17 cellular contexts compared by ENCODE assay signal in the genomic region with DNA sequence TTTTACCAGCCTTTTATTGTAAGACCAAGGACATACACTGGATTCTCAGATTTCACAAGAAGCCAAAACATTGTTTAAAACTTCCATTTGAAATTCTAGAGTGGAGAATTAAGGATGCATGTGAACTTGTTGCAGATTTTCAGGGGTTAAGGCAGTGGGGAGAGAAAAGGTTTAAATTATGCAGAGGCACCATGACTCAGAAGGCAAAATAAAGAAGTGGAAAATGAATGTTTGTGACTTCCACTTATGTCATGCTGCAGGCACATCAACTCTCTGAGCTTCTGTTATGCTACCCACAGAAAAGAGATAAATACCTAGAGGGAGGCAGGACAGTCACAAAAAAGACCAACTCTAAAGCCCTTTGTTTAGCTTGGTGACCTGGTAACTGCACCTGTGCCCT.
DNase-seq lines count a peak whose midpoint lies in the region; FAIRE-seq and TF ChIP-seq lines count a peak whose summit lies in the region.
"Had no signal": no experiment of that assay in that cellular context is flagged by ENCODE, and none has a peak within 500 bp of the region (broad histone marks: within the 10 kb centered on the region; RNA-seq: fewer than 3 reads in every experiment).

No MANE protein-coding gene starts in this region.

- no peak overlapping the region for H3K9ac ChIP-seq in astrocyte (ENCODE audit: low read length)
- H3K9ac ChIP-seq in mesenchymal stem cell (ENCODE audit: low read length): peak overlapping the region; percentile 83

- no peaks in the 10 kb centered on the region for H3K27me3 Mint-ChIP-seq in astrocyte (ENCODE audit: low read depth, unreplicated experiment)

- TF ChIP-seq CTCF in astrocyte (IDR thresholded peaks at IDR 0.05; ENCODE audit: insufficient read depth, low read depth, low read length): no peak
- no peak for TF ChIP-seq CTCF in GM20000 (IDR thresholded peaks at IDR 0.05; ENCODE audit: extremely low read depth, missing control alignments)
- no peak for TF ChIP-seq CTCF in coronary artery (IDR thresholded peaks at IDR 0.05)

- peak overlapping the region in 1 of 2 experiments; percentile 54 for H3K4ac ChIP-seq in mesenchymal stem cell (ENCODE audit: low read depth in 1 of 2, low read length in 2 of 2)

- H3K4me2 ChIP-seq in astrocyte (ENCODE audit: low read length) (peak overlapping the region; percentile 79), mesenchymal stem cell (ENCODE audit: low read length, poor library complexity, severe bottlenecking) (no peak overlapping the region)

- H2BK5ac ChIP-seq in mesenchymal stem cell (ENCODE audit: low read depth, low read length, poor library complexity, severe bottlenecking): no peak overlapping the region

- H3K14ac ChIP-seq in mesenchymal stem cell (ENCODE audit: low read length in 2 of 2): no peak overlapping the region

- no peaks in the 10 kb centered on the region for H3K79me1 ChIP-seq in mesenchymal stem cell (replicated peaks; ENCODE audit: low read length, poor library complexity, severe bottlenecking)

- peak overlapping the region in 1 of 2 experiments; percentile 21 for H2BK12ac ChIP-seq in mesenchymal stem cell (ENCODE audit: low read length in 2 of 2)

- H4K8ac ChIP-seq in mesenchymal stem cell (ENCODE audit: low read length): no peak overlapping the region

- H3K23ac ChIP-seq in mesenchymal stem cell (ENCODE audit: low read length in 2 of 2): no peak overlapping the region

- peak overlapping the region; percentile 15 for H2AK5ac ChIP-seq in mesenchymal stem cell (ENCODE audit: low read length, severe bottlenecking)

- no peak overlapping the region for H3K4me3 Mint-ChIP-seq in astrocyte (ENCODE audit: unreplicated experiment)
- H3K4me3 Mint-ChIP-seq: activated CD4-positive, alpha-beta T cell treated with anti-CD3 and anti-CD28 coated beads, Interleukin-2, amount 10 ng/mL, durations not matched to agents 24 days and 14 days; activated T-cell treated with anti-CD3 and anti-CD28 coated beads, Interleukin-2, amount 50 U/mL, for 24 hours; T-helper 1 cell treated with Interleukin-12 subunit alpha and Interleukin-12 subunit beta and Interleukin-4 antibody, amounts not matched to agents 30 μg/mL and 1 μg/mL, for 36 hours had no signal

- H3K18ac ChIP-seq in mesenchymal stem cell (ENCODE audit: low read depth in 1 of 2, low read length in 2 of 2): peak overlapping the region in 1 of 2 experiments; percentile 71

- no peak overlapping the region for H2BK15ac ChIP-seq in mesenchymal stem cell (ENCODE audit: low read depth, poor library complexity, severe bottlenecking)

- peak overlapping the region; percentile 31 for H4K91ac ChIP-seq in mesenchymal stem cell (ENCODE audit: low read length)

- H3K4me1 ChIP-seq in ACC112 (ENCODE audit: control insufficient read depth, insufficient read depth, low read length, unreplicated experiment) (peaks cover 11% of the 10 kb centered on the region), astrocyte (ENCODE audit: insufficient read depth, low read length) (peaks cover 10% of the 10 kb centered on the region), mesenchymal stem cell (ENCODE audit: control insufficient read depth, insufficient read depth, low read depth, low read length) (no peaks in the 10 kb centered on the region)

- H3K4me3 ChIP-seq in ACC112 (ENCODE audit: low read depth, low read length) (no peak overlapping the region), astrocyte (ENCODE audit: insufficient read depth, low read depth, low read length) (no peak overlapping the region), mesenchymal stem cell (ENCODE audit: insufficient read depth in 1 of 2, low read depth in 1 of 2, low read length in 2 of 2) (no peak overlapping the region), coronary artery (no peak overlapping the region)
- H3K4me3 ChIP-seq: lower lobe of right lung, stomach had no signal

- H3K36me3 Mint-ChIP-seq in astrocyte (ENCODE audit: low read depth, unreplicated experiment): no peaks in the 10 kb centered on the region

- H3K36me3 ChIP-seq in ACC112 (ENCODE audit: insufficient read depth, low read length): no peaks in the 10 kb centered on the region
- H3K36me3 ChIP-seq in astrocyte (ENCODE audit: insufficient read depth, low read length): no peaks in the 10 kb centered on the region
- H3K36me3 ChIP-seq in mesenchymal stem cell (ENCODE audit: control insufficient read depth in 1 of 2, insufficient read depth in 2 of 2, low read depth in 1 of 2, low read length in 2 of 2): no peaks in the 10 kb centered on the region
- H3K36me3 ChIP-seq: lower lobe of right lung, neutrophil, stomach had no signal

- H2BK120ac ChIP-seq in mesenchymal stem cell (ENCODE audit: low read depth, low read length): no peak overlapping the region

- H3K27me3 ChIP-seq in ACC112 (ENCODE audit: insufficient read depth, low read length) (no peaks in the 10 kb centered on the region), astrocyte (ENCODE audit: insufficient read depth, low read length) (no peaks in the 10 kb centered on the region), mesenchymal stem cell (ENCODE audit: control insufficient read depth in 1 of 2, insufficient read depth in 1 of 2, low read length in 2 of 2) (no peaks in the 10 kb centered on the region)
- H3K27me3 ChIP-seq: stomach had no signal

- peaks cover 19% of the 10 kb centered on the region for H3K4me1 Mint-ChIP-seq in astrocyte (ENCODE audit: low read depth, unreplicated experiment)

- H3K9me3 ChIP-seq in astrocyte (ENCODE audit: insufficient read depth, low read depth, low read length) (no peaks in the 10 kb centered on the region), mesenchymal stem cell (ENCODE audit: control insufficient read depth, low read length) (no peaks in the 10 kb centered on the region)
- H3K9me3 ChIP-seq: lower lobe of right lung, neutrophil, stomach had no signal

- H3K27ac ChIP-seq in ACC112 (ENCODE audit: low read depth, low read length) (no peak overlapping the region), astrocyte (ENCODE audit: low read depth, low read length) (no peak overlapping the region), mesenchymal stem cell (ENCODE audit: low read length, poor library complexity, severe bottlenecking) (no peak overlapping the region), coronary artery (no peak overlapping the region)
- H3K27ac ChIP-seq: lower lobe of right lung, neutrophil, stomach had no signal

- no peak overlapping the region for H3K27ac Mint-ChIP-seq in astrocyte (ENCODE audit: unreplicated experiment)
- H3K27ac Mint-ChIP-seq: activated CD4-positive, alpha-beta T cell treated with anti-CD3 and anti-CD28 coated beads, Interleukin-2, amount 10 ng/mL, durations not matched to agents 24 days and 14 days; activated T-cell treated with anti-CD3 and anti-CD28 coated beads, Interleukin-2, amount 50 U/mL, for 24 hours; T-helper 1 cell treated with Interleukin-12 subunit alpha and Interleukin-12 subunit beta and Interleukin-4 antibody, amounts not matched to agents 30 μg/mL and 1 μg/mL, for 36 hours had no signal

- peak overlapping the region; percentile 97 for H2AFZ ChIP-seq in ACC112 (ENCODE audit: low read length, unreplicated experiment)
- H2AFZ ChIP-seq in astrocyte (ENCODE audit: low read depth, low read length): no peak overlapping the region
- H2AFZ ChIP-seq in mesenchymal stem cell (ENCODE audit: low read depth, low read length): no peak overlapping the region

- DNase-seq in LHCN-M2 (ENCODE audit: low read depth): peak; percentile 44
- peak; percentile 49 for DNase-seq in astrocyte (ENCODE audit: low read depth)
- DNase-seq in mesenchymal stem cell: peak; percentile 56
- no peak for DNase-seq in GM20000 (ENCODE audit: low spot score)
- DNase-seq in C1 segment of cervical spinal cord (lab: John Stamatoyannopoulos, UW): no peak
- no peak for DNase-seq in NCI-H1436 treated with DMSO at 0.1 percent for 48 hours (lab: John Stamatoyannopoulos, UW)
- DNase-seq in coronary artery (ENCODE audit: low spot score): no peak
- DNase-seq: activated CD4-positive, alpha-beta T cell treated with anti-CD3 and anti-CD28 coated beads, Interleukin-2, amount 10 ng/mL, durations not matched to agents 24 days and 14 days; activated T-cell treated with anti-CD3 and anti-CD28 coated beads, Interleukin-2, amount 50 U/mL, for 24 hours; erythroblast; lower lobe of right lung; NCI-H2171 treated with DMSO at 0.1 percent for 48 hours; stomach had no signal

- FAIRE-seq in astrocyte (lab: Jason Lieb, UNC): peak; percentile 84
- FAIRE-seq: colon had no signal

- H4K20me1 ChIP-seq in astrocyte (ENCODE audit: insufficient read depth, low read length): no peaks in the 10 kb centered on the region

- H3K79me2 ChIP-seq in ACC112 (ENCODE audit: control insufficient read depth, insufficient read depth, low read length, unreplicated experiment): no peaks in the 10 kb centered on the region
- no peaks in the 10 kb centered on the region for H3K79me2 ChIP-seq in astrocyte (ENCODE audit: insufficient read depth, low read length)

- no peaks in the 10 kb centered on the region for H3K9me3 Mint-ChIP-seq in astrocyte (ENCODE audit: unreplicated experiment)
- H3K9me3 Mint-ChIP-seq: activated CD4-positive, alpha-beta T cell treated with anti-CD3 and anti-CD28 coated beads, Interleukin-2, amount 10 ng/mL, durations not matched to agents 24 days and 14 days; activated T-cell treated with anti-CD3 and anti-CD28 coated beads, Interleukin-2, amount 50 U/mL, for 24 hours; T-helper 1 cell treated with Interleukin-12 subunit alpha and Interleukin-12 subunit beta and Interleukin-4 antibody, amounts not matched to agents 30 μg/mL and 1 μg/mL, for 36 hours had no signal

Comparison
In these comparisons a context has a peak if more than half of its experiments do, and no peak if none do; other contexts are left out.
1. DNase-seq: peak in LHCN-M2 (single experiment), astrocyte (single experiment) and mesenchymal stem cell (single experiment); none in GM20000 (single experiment), C1 segment of cervical spinal cord (0 of 14), NCI-H1436 treated with DMSO at 0.1 percent for 48 hours (single experiment) and coronary artery (single experiment).